ENCODE assay signal across 1 cellular context in genomic region chr12:9139588-9140245, GRCh38. TPM values are rescaled to one million over a fixed set of nuclear protein-coding genes. Genes with fewer than 3 reads are reported as not detected.
"Had no signal": no experiment of that assay in that cellular context is flagged by ENCODE, and none has a peak within 500 bp of the region (broad histone marks: within the 10 kb centered on the region; RNA-seq: fewer than 3 reads in every experiment).

No MANE protein-coding gene starts in this region.

RNA-seq across cellular contexts. Expression of gene A2M, which starts 24.0 kb away (rescaled TPM):
- total RNA-seq: mononuclear cell had no signal
